Comparison of ENCODE assay signal across 23 cellular contexts in genomic region chr2:1975060-1975459, GRCh38.
DNase-seq lines count a peak whose midpoint lies in the region; ATAC-seq and TF ChIP-seq lines count a peak whose summit lies in the region.
"Had no signal": no experiment of that assay in that cellular context is flagged by ENCODE, and none has a peak within 500 bp of the region (broad histone marks: within the 10 kb centered on the region; RNA-seq: fewer than 3 reads in every experiment).

No MANE protein-coding gene starts in this region.

- H3K9me3 ChIP-seq in esophagus squamous epithelium (no peaks in the 10 kb centered on the region), suprapubic skin (no peaks in the 10 kb centered on the region)
- H3K9me3 ChIP-seq: BLaER1 had no signal

- no peaks in the 10 kb centered on the region for H3K36me3 ChIP-seq in esophagus squamous epithelium
- H3K36me3 ChIP-seq in suprapubic skin = no peaks in the 10 kb centered on the region
- H3K36me3 ChIP-seq: BLaER1 had no signal

- intact Hi-C loops in Right ventricle myocardium inferior (cut with DNase I) = no loop called here
- intact Hi-C loops in cardiac septum (cut with DNase I) = no loop called here
- intact Hi-C loops in Right ventricle myocardium superior (cut with DNase I) = no loop called here
- intact Hi-C loops in esophagus squamous epithelium (cut with DNase I) = no loop called here

- DNase-seq in Right ventricle myocardium inferior (ENCODE audit: missing footprints) (no peak), cardiac septum (ENCODE audit: low spot score) (no peak), Right ventricle myocardium superior (no peak), esophagus squamous epithelium (lab: John Stamatoyannopoulos, UW) (no peak), suprapubic skin (ENCODE audit: low spot score in 2 of 2) (no peak)
- DNase-seq in stimulated activated naive CD8-positive, alpha-beta T cell treated with anti-CD3 and anti-CD28 coated beads, Interleukin-15, amount 100 ng/mL, for 72 hours = no peak
- no peak for DNase-seq in activated CD8-positive, alpha-beta memory T cell treated with anti-CD3 and anti-CD28 coated beads, Interleukin-2, amount 10 ng/mL, durations not matched to agents 7 days and 5 days
- DNase-seq: ACHN; CD4-positive, alpha-beta memory T cell; DMS153; GOT3; IMR-90; NCI-H1105; NCI-H2029; NCI-H2227 treated with DMSO at 0.1 percent for 48 hours; NCI-H510A treated with DMSO at 0.1 percent for 48 hours; NCI-H748 treated with DMSO at 0.1 percent for 48 hours had no signal

- H3K27me3 ChIP-seq in esophagus squamous epithelium (no peaks in the 10 kb centered on the region), suprapubic skin (peaks cover 3% of the 10 kb centered on the region)
- H3K27me3 ChIP-seq: BLaER1 had no signal

- peak overlapping the region in 2 of 3 experiments; percentile 44 to 71 for H3K27ac Mint-ChIP-seq in nephron
- H3K27ac Mint-ChIP-seq in stimulated activated naive CD8-positive, alpha-beta T cell treated with anti-CD3 and anti-CD28 coated beads, Interleukin-15, amount 100 ng/mL, for 72 hours = no peak overlapping the region
- H3K27ac Mint-ChIP-seq in activated CD8-positive, alpha-beta memory T cell treated with anti-CD3 and anti-CD28 coated beads, Interleukin-2, amount 10 ng/mL, durations not matched to agents 7 days and 5 days = no peak overlapping the region

- CTCF ChIA-PET in activated CD8-positive, alpha-beta memory T cell treated with anti-CD3 and anti-CD28 coated beads, Interleukin-2, amount 10 ng/mL, durations not matched to agents 7 days and 5 days (lab: Charles Lee) = no interaction called here

- no peaks in the 10 kb centered on the region for H3K9me3 Mint-ChIP-seq in nephron
- H3K9me3 Mint-ChIP-seq in stimulated activated naive CD8-positive, alpha-beta T cell treated with anti-CD3 and anti-CD28 coated beads, Interleukin-15, amount 100 ng/mL, for 72 hours = no peaks in the 10 kb centered on the region
- no peaks in the 10 kb centered on the region for H3K9me3 Mint-ChIP-seq in activated CD8-positive, alpha-beta memory T cell treated with anti-CD3 and anti-CD28 coated beads, Interleukin-2, amount 10 ng/mL, durations not matched to agents 7 days and 5 days (ENCODE audit: low read depth)
- H3K9me3 Mint-ChIP-seq: CD4-positive, alpha-beta memory T cell had no signal

- no peaks in the 10 kb centered on the region for H3K36me3 Mint-ChIP-seq in nephron (ENCODE audit: low read depth)
- H3K36me3 Mint-ChIP-seq in activated CD8-positive, alpha-beta memory T cell treated with anti-CD3 and anti-CD28 coated beads, Interleukin-2, amount 10 ng/mL, durations not matched to agents 7 days and 5 days = no peaks in the 10 kb centered on the region
- H3K36me3 Mint-ChIP-seq: CD4-positive, alpha-beta memory T cell had no signal

- TF ChIP-seq POLR2A in esophagus squamous epithelium (IDR thresholded peaks at IDR 0.05) (no peak), suprapubic skin (IDR thresholded peaks at IDR 0.05) (no peak)

- H3K27ac ChIP-seq in esophagus squamous epithelium (no peak overlapping the region), suprapubic skin (no peak overlapping the region)
- H3K27ac ChIP-seq: 22Rv1, BLaER1, KMS-11, RWPE1 had no signal

- peaks cover 5% of the 10 kb centered on the region for H3K27me3 Mint-ChIP-seq in nephron (ENCODE audit: low read depth)
- peaks cover 8% of the 10 kb centered on the region for H3K27me3 Mint-ChIP-seq in stimulated activated naive CD8-positive, alpha-beta T cell treated with anti-CD3 and anti-CD28 coated beads, Interleukin-15, amount 100 ng/mL, for 72 hours
- H3K27me3 Mint-ChIP-seq in activated CD8-positive, alpha-beta memory T cell treated with anti-CD3 and anti-CD28 coated beads, Interleukin-2, amount 10 ng/mL, durations not matched to agents 7 days and 5 days = peaks cover 7% of the 10 kb centered on the region

- TF ChIP-seq EP300 in suprapubic skin (IDR thresholded peaks at IDR 0.05) = no peak

- WGBS in esophagus squamous epithelium, 2 donors = 62 to 66% methylated on average over 6 of the region's 6 CpGs
- WGBS in suprapubic skin = 57% methylated on average over 6 of the region's 6 CpGs

- TF ChIP-seq CTCF in nephron (IDR thresholded peaks at IDR 0.05; ENCODE audit: unreplicated experiment in 3 of 3) (no peak), esophagus squamous epithelium (IDR thresholded peaks at IDR 0.05) (no peak), suprapubic skin (IDR thresholded peaks at IDR 0.05) (no peak)

- peak; percentile 46 for ATAC-seq in Right ventricle myocardium inferior
- ATAC-seq in Right ventricle myocardium superior (ENCODE audit: poor library complexity) = peak; percentile 30
- ATAC-seq in stimulated activated naive CD8-positive, alpha-beta T cell treated with anti-CD3 and anti-CD28 coated beads, Interleukin-15, amount 100 ng/mL, for 72 hours = no peak
- ATAC-seq in activated CD8-positive, alpha-beta memory T cell treated with anti-CD3 and anti-CD28 coated beads, Interleukin-2, amount 10 ng/mL, durations not matched to agents 7 days and 5 days = no peak
- ATAC-seq: HCT116 had no signal

- H3K4me1 Mint-ChIP-seq in nephron = peaks cover 46% of the 10 kb centered on the region
- no peaks in the 10 kb centered on the region for H3K4me1 Mint-ChIP-seq in stimulated activated naive CD8-positive, alpha-beta T cell treated with anti-CD3 and anti-CD28 coated beads, Interleukin-15, amount 100 ng/mL, for 72 hours
- no peaks in the 10 kb centered on the region for H3K4me1 Mint-ChIP-seq in activated CD8-positive, alpha-beta memory T cell treated with anti-CD3 and anti-CD28 coated beads, Interleukin-2, amount 10 ng/mL, durations not matched to agents 7 days and 5 days
- H3K4me1 Mint-ChIP-seq: CD4-positive, alpha-beta memory T cell had no signal

- H3K4me3 Mint-ChIP-seq in nephron = peak overlapping the region in 1 of 3 experiments; percentile 24
- H3K4me3 Mint-ChIP-seq in stimulated activated naive CD8-positive, alpha-beta T cell treated with anti-CD3 and anti-CD28 coated beads, Interleukin-15, amount 100 ng/mL, for 72 hours = no peak overlapping the region
- no peak overlapping the region for H3K4me3 Mint-ChIP-seq in activated CD8-positive, alpha-beta memory T cell treated with anti-CD3 and anti-CD28 coated beads, Interleukin-2, amount 10 ng/mL, durations not matched to agents 7 days and 5 days
- H3K4me3 Mint-ChIP-seq: CD4-positive, alpha-beta memory T cell had no signal

- no peak overlapping the region for H3K4me3 ChIP-seq in esophagus squamous epithelium
- no peak overlapping the region for H3K4me3 ChIP-seq in suprapubic skin
- H3K4me3 ChIP-seq: BLaER1 had no signal

- H3K4me1 ChIP-seq in esophagus squamous epithelium = peaks cover 0 to 73% (median 8%) of the 10 kb centered on the region in 3 donors
- H3K4me1 ChIP-seq in suprapubic skin = peaks cover 16% of the 10 kb centered on the region

Comparison
In these comparisons a context has a peak if more than half of its experiments do, and no peak if none do; other contexts are left out.
1. ATAC-seq: peak in Right ventricle myocardium inferior (single experiment) and Right ventricle myocardium superior (single experiment); none in stimulated activated naive CD8-positive, alpha-beta T cell treated with anti-CD3 and anti-CD28 coated beads, Interleukin-15, amount 100 ng/mL, for 72 hours (single experiment) and activated CD8-positive, alpha-beta memory T cell treated with anti-CD3 and anti-CD28 coated beads, Interleukin-2, amount 10 ng/mL, durations not matched to agents 7 days and 5 days (single experiment).
2. H3K27ac Mint-ChIP-seq: peak in nephron (2 of 3); none in stimulated activated naive CD8-positive, alpha-beta T cell treated with anti-CD3 and anti-CD28 coated beads, Interleukin-15, amount 100 ng/mL, for 72 hours (0 of 2) and activated CD8-positive, alpha-beta memory T cell treated with anti-CD3 and anti-CD28 coated beads, Interleukin-2, amount 10 ng/mL, durations not matched to agents 7 days and 5 days (single experiment).